Comparison of ENCODE assay signal across 17 cellular contexts in the genomic region with DNA sequence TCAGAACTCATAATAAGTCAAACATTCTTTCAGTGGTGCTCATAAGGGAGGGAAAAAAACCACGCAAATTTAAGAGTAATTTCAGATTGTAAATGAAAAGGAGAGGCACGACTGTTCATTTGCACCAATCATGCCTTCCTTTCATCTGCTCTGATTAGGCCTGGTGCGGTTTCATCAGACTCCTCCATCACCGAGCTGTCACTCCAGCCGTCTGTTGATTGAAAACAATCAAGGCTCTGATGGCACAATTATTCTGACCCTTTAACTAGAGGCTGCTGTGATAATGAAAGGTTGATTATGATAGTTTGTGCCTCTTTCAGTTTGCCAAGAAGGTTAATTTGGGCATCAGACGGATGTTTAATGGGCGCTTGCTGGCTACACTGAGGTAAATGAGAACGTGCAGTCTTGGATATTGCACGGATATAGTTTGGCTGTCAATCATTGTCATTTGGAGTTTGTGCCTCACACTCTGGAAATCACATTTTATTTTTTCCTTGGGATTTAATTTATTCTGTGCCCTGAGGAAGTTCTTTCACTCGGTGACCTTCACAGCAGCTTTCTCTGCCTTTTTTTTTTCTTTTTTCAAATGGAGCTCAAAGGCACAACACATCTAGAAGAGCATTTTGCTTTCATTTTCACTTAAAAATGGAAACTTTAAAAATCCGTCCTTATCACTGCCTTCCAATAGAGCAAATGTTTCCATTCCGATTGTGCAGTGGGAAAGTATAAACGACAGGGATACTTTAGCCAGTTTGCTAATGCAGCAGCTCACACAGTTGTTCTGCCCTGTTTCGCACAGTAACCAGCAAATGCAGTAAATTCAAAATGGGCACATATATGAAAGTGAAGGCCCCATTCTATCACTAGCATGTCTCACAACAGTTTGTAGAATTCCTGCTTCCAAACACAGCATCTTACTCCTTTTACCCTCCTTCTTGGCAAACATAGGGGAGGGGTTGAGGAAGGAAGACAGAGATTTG.
DNase-seq lines count a peak whose midpoint lies in the region; ATAC-seq, FAIRE-seq and TF ChIP-seq lines count a peak whose summit lies in the region.
"Had no signal": no experiment of that assay in that cellular context is flagged by ENCODE, and none has a peak within 500 bp of the region (broad histone marks: within the 10 kb centered on the region; RNA-seq: fewer than 3 reads in every experiment).

No MANE protein-coding gene starts in this region.

- CTCF ChIA-PET in GM12878 (lab: Yijun Ruan, JAX) = interaction anchor here (0.9 to 2.3 kb wide), 2 partner anchors 14 to 20 kb away, joined by 3 to 5 read pairs; no protein-coding TSS in a partner anchor

- intact Hi-C loops in GM12878 (cut with micrococcal nuclease; ENCODE audit: unreplicated experiment) = no loop called here

- H3K79me2 ChIP-seq in GM12878 (ENCODE audit: control insufficient read depth, insufficient read depth, low read length) (no peaks in the 10 kb centered on the region), neural cell (replicated peaks; ENCODE audit: insufficient read depth, low read length) (no peaks in the 10 kb centered on the region)

- H4K20me1 ChIP-seq in GM12878 (ENCODE audit: control insufficient read depth, insufficient read depth) = no peaks in the 10 kb centered on the region
- no peaks in the 10 kb centered on the region for H4K20me1 ChIP-seq in neural cell (ENCODE audit: insufficient read depth)
- H4K20me1 ChIP-seq: BLaER1 treated with 17β-estradiol and CSF1 and Interleukin-3, amounts not matched to agents 10 nM and 100 nM had no signal

- SMC1A ChIA-PET in GM12878 (lab: Charles Lee; ENCODE audit: uncharacterized antibody, unreplicated experiment) = interaction anchor here (1.0 kb wide), 1 partner anchor 38 kb away, joined by 3 read pairs; no protein-coding TSS in a partner anchor

- H3K9me3 ChIP-seq in GM12878 (replicated peaks; ENCODE audit: control insufficient read depth, insufficient read depth, low read length) (no peaks in the 10 kb centered on the region), neural cell (ENCODE audit: low read length) (no peaks in the 10 kb centered on the region)
- H3K9me3 ChIP-seq: BLaER1 treated with 17β-estradiol and CSF1 and Interleukin-3, amounts not matched to agents 10 nM and 100 nM; breast epithelium; SJSA1 had no signal

- POLR2A ChIA-PET in GM12878 (lab: Charles Lee) = no interaction called here

- no peak for FAIRE-seq in GM12878 (lab: Jason Lieb, UNC)
- FAIRE-seq: HTR-8/SVneo had no signal

- no peaks in the 10 kb centered on the region for H3F3A ChIP-seq in neural cell (ENCODE audit: insufficient read depth, low read length, poor library complexity, severe bottlenecking)

- TF ChIP-seq CTCF in GM12878 (IDR thresholded peaks at IDR 0.05 in 2 of 3, conservative IDR thresholded peaks at IDR 0.05 in 1 of 3; ENCODE audit: control insufficient read depth in 2 of 3, extremely low read depth in 1 of 3, insufficient read depth in 1 of 3, low read depth in 3 of 3, low read length in 3 of 3) (no peak), neural cell (IDR thresholded peaks at IDR 0.05; ENCODE audit: poor library complexity, severe bottlenecking) (no peak)

- H3K4me3 ChIP-seq in GM12878 = no peak overlapping the region
- H3K4me3 ChIP-seq in neural cell (ENCODE audit: low read length) = peak overlapping the region; percentile 47
- H3K4me3 ChIP-seq: BLaER1 treated with 17β-estradiol and CSF1 and Interleukin-3, amounts not matched to agents 10 nM and 100 nM; breast epithelium; SJSA1 had no signal

- H3K9me2 ChIP-seq in neural cell (ENCODE audit: insufficient read depth, low read length) = no peaks in the 10 kb centered on the region

- no peak overlapping the region for H3K4me2 ChIP-seq in GM12878 (ENCODE audit: control insufficient read depth, insufficient read depth)
- peak overlapping the region; percentile 25 for H3K4me2 ChIP-seq in neural cell (ENCODE audit: low read length)
- H3K4me2 ChIP-seq: BLaER1 treated with 17β-estradiol and CSF1 and Interleukin-3, amounts not matched to agents 10 nM and 100 nM had no signal

- RAD21 ChIA-PET in GM12878 (lab: Charles Lee; ENCODE audit: unreplicated experiment) = interaction anchor here (1.0 kb wide), 1 partner anchor 89 kb away, joined by 3 read pairs; no protein-coding TSS in a partner anchor

- in situ Hi-C loops in GM12878 (cut with MboI) = no loop called here

- TF ChIP-seq RAD21 in GM12878 (IDR thresholded peaks at IDR 0.05; ENCODE audit: insufficient read depth, low read depth, low read length) (no peak), neural cell (conservative IDR thresholded peaks at IDR 0.05) (no peak)

- H3K27ac ChIP-seq in GM12878 (ENCODE audit: control insufficient read depth, insufficient read depth) (no peak overlapping the region), neural cell (ENCODE audit: low read length) (no peak overlapping the region)
- H3K27ac ChIP-seq: BLaER1 treated with 17β-estradiol and CSF1 and Interleukin-3, amounts not matched to agents 10 nM and 100 nM; breast epithelium; epithelial cell of prostate; SJSA1 had no signal

- 60% methylated on average over 14 of the region's 14 CpGs for WGBS in GM12878 (ENCODE audit: insufficient coverage, insufficient replicate concordance, low lambda C conversion rate, missing lambda C conversion rate)

- TF ChIP-seq EP300 in GM12878 (IDR thresholded peaks at IDR 0.05; ENCODE audit: borderline replicate concordance in 1 of 2, control insufficient read depth in 1 of 2, low read depth in 2 of 2, low read length in 2 of 2) (no peak), neural cell (conservative IDR thresholded peaks at IDR 0.05; ENCODE audit: poor library complexity, severe bottlenecking) (peak; percentile 51)

- H3K9ac ChIP-seq in GM12878 (ENCODE audit: control insufficient read depth, insufficient read depth, low read length) = no peak overlapping the region
- no peak overlapping the region for H3K9ac ChIP-seq in neural cell (ENCODE audit: low read length)
- H3K9ac ChIP-seq: BLaER1 treated with 17β-estradiol and CSF1 and Interleukin-3, amounts not matched to agents 10 nM and 100 nM had no signal

- DNase-seq in NCI-H1436 treated with DMSO at 0.1 percent for 48 hours (lab: John Stamatoyannopoulos, UW) (peak; percentile 88), GM12878 (ENCODE audit: low read depth, low spot score) (no peak), SK-N-DZ (ENCODE audit: low spot score) (no peak), iPS-NIHi11 (ENCODE audit: low spot score) (no peak), DMS 273 (lab: John Stamatoyannopoulos, UW; ENCODE audit: unreplicated experiment) (no peak)
- DNase-seq: activated CD4-positive, alpha-beta T cell treated with anti-CD3 and anti-CD28 coated beads for 1 hour; NCI-H1092 treated with DMSO at 0.1 percent for 48 hours; NCI-H526; stimulated activated CD4-positive, alpha-beta T cell treated with anti-CD3 and anti-CD28 coated beads, Interleukin-4, amount 100 ng/mL, for 4 hours had no signal

- no peak for TF ChIP-seq POLR2A in GM12878 (IDR thresholded peaks at IDR 0.05; ENCODE audit: low read depth, low read length)

- H2AFZ ChIP-seq in GM12878 (ENCODE audit: control insufficient read depth, low read depth, low read length) = peak overlapping the region; percentile 28; the same call in 1 of the 2 replicates
- H2AFZ ChIP-seq in neural cell (ENCODE audit: low read depth, low read length) = no peak overlapping the region

- ATAC-seq in GM18498 (IDR thresholded peaks at IDR 0.05; ENCODE audit: unreplicated experiment) (peak; percentile 57), GM12878 (peak; percentile 36; the same call in 1 of the 3 replicates), HG03097 (IDR thresholded peaks at IDR 0.05; ENCODE audit: low FRiP score, unreplicated experiment) (no peak)

- no TSS peak for BruUV-seq in GM12878 (replicated peaks; lab: Mats Ljungman, UMichigan)

- no peaks in the 10 kb centered on the region for H3K36me3 ChIP-seq in GM12878 (ENCODE audit: control insufficient read depth in 2 of 2, insufficient read depth in 2 of 2, low read length in 1 of 2)
- no peaks in the 10 kb centered on the region for H3K36me3 ChIP-seq in neural cell (ENCODE audit: insufficient read depth, low read length)
- H3K36me3 ChIP-seq: BLaER1 treated with 17β-estradiol and CSF1 and Interleukin-3, amounts not matched to agents 10 nM and 100 nM; breast epithelium; SJSA1 had no signal

- H3K4me1 ChIP-seq in GM12878 (ENCODE audit: control insufficient read depth, insufficient read depth, low read length) = no peaks in the 10 kb centered on the region
- H3K4me1 ChIP-seq: BLaER1 treated with 17β-estradiol and CSF1 and Interleukin-3, amounts not matched to agents 10 nM and 100 nM; breast epithelium; SJSA1 had no signal

- H3K27me3 ChIP-seq in GM12878 (replicated peaks in 1 of 2; ENCODE audit: control insufficient read depth in 2 of 2, insufficient read depth in 2 of 2, low read length in 1 of 2) = no peaks in the 10 kb centered on the region; a peak in 1 of 4 replicates
- H3K27me3 ChIP-seq in neural cell (ENCODE audit: insufficient read depth, low read depth, low read length) = peaks cover 4% of the 10 kb centered on the region
- H3K27me3 ChIP-seq: BLaER1 treated with 17β-estradiol and CSF1 and Interleukin-3, amounts not matched to agents 10 nM and 100 nM; breast epithelium; SJSA1 had no signal

TF ChIP-seq in GM12878, 131 proteins besides CTCF, POLR2A, EP300 and RAD21:
- TF ChIP-seq TBL1XR1 (IDR thresholded peaks at IDR 0.05; ENCODE audit: low read depth, low read length) = no peak
- TF ChIP-seq, protein P1, sequence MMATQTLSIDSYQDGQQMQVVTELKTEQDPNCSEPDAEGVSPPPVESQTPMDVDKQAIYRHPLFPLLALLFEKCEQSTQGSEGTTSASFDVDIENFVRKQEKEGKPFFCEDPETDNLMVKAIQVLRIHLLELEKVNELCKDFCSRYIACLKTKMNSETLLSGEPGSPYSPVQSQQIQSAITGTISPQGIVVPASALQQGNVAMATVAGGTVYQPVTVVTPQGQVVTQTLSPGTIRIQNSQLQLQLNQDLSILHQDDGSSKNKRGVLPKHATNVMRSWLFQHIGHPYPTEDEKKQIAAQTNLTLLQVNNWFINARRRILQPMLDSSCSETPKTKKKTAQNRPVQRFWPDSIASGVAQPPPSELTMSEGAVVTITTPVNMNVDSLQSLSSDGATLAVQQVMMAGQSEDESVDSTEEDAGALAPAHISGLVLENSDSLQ (IDR thresholded peaks at IDR 0.05) = peak; percentile 65
TF ChIP-seq in GM12878: peak in this region for 1.

TF ChIP-seq in neural cell, 6 proteins besides CTCF, POLR2A, EP300 and RAD21:
- TF ChIP-seq POLR2AphosphoS5 (IDR thresholded peaks at IDR 0.05) = peak; percentile 48
- TF ChIP-seq MXI1 (conservative IDR thresholded peaks at IDR 0.05; ENCODE audit: poor library complexity, severe bottlenecking) = no peak
